Comparison of ENCODE assay signal across 13 cellular contexts in the genomic region with DNA sequence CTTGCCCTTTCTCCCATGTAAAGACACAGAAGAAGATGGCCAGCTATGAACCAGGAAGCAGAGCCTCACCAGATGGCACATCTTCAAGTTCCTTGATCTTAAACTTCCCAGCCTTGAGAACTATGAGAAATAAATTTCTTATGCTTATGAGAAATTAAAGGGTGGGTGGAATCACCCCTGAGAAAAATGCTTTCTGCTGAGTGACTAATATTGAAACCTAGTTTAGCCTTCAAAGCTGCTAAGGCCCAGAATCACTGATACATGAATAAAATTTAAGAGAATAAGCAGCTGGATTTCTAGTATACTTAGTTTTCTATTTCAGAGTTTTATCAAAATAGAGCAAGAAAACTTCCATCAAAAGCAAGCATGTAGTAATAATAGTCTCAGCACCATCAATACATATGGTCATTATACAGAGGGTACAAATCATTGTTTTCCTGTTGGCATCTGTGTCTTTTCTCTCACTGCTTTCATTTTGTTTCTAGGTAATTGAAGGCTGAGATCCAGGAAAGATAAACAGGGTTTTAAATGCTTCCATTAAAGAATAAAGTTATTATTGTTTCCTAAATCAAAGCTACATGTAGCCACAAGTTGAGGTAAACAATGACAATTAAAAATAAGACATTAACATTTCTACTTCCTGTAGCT. TPM values are rescaled to one million over a fixed set of nuclear protein-coding genes. Genes with fewer than 3 reads are reported as not detected.
A peak's percentile ranks its signal among the peaks of the same experiment; 100 is the strongest.
DNase-seq lines count a peak whose midpoint lies in the region; ATAC-seq, FAIRE-seq and TF ChIP-seq lines count a peak whose summit lies in the region.
"Had no signal": no experiment of that assay in that cellular context is flagged by ENCODE, and none has a peak within 500 bp of the region (broad histone marks: within the 10 kb centered on the region; RNA-seq: fewer than 3 reads in every experiment).

No MANE protein-coding gene starts in this region.

- BruUV-seq in endothelial cell of umbilical vein (replicated peaks; lab: Mats Ljungman, UMichigan), result no TSS peak

- H3K9me3 ChIP-seq in endothelial cell of umbilical vein (replicated peaks; ENCODE audit: control insufficient read depth, insufficient read depth, low read length) (no peaks in the 10 kb centered on the region), right lobe of liver (no peaks in the 10 kb centered on the region), upper lobe of left lung (no peaks in the 10 kb centered on the region)
- H3K9me3 ChIP-seq: stomach had no signal

- no peak overlapping the region for H3K9ac ChIP-seq in endothelial cell of umbilical vein (replicated peaks; ENCODE audit: extremely low read depth, insufficient read depth, low read length)

- CTCF ChIA-PET in endothelial cell of umbilical vein (lab: Charles Lee), result interaction anchor here (1.1 to 1.5 kb wide), 2 partner anchors 54 to 115 kb away, joined by 3 to 6 read pairs; no protein-coding TSS in a partner anchor

- no peak for TF ChIP-seq CTCF in endothelial cell of umbilical vein (IDR thresholded peaks at IDR 0.05; ENCODE audit: extremely low read depth in 1 of 2, insufficient read depth in 1 of 2, low read depth in 1 of 2, low read length in 2 of 2)
- no peak for TF ChIP-seq CTCF in right lobe of liver (IDR thresholded peaks at IDR 0.05)
- no peak for TF ChIP-seq CTCF in upper lobe of left lung (IDR thresholded peaks at IDR 0.05)

- POLR2A ChIA-PET in endothelial cell of umbilical vein (lab: Charles Lee), result no interaction called here

- no peak for TF ChIP-seq POLR2A in endothelial cell of umbilical vein (IDR thresholded peaks at IDR 0.05; ENCODE audit: low read depth, low read length)
- no peak for TF ChIP-seq POLR2A in right lobe of liver (IDR thresholded peaks at IDR 0.05)
- no peak for TF ChIP-seq POLR2A in upper lobe of left lung (IDR thresholded peaks at IDR 0.05)

- H3K4me1 ChIP-seq in endothelial cell of umbilical vein (ENCODE audit: control insufficient read depth, extremely low read depth, insufficient read depth, low read length) (no peaks in the 10 kb centered on the region), right lobe of liver (no peaks in the 10 kb centered on the region), upper lobe of left lung (no peaks in the 10 kb centered on the region)
- H3K4me1 ChIP-seq: stomach had no signal

- H3K79me2 ChIP-seq in endothelial cell of umbilical vein (ENCODE audit: control insufficient read depth, insufficient read depth, low read length), result no peaks in the 10 kb centered on the region

- ATAC-seq in GM18870 (IDR thresholded peaks at IDR 0.05; ENCODE audit: unreplicated experiment) (peak; percentile 89), GM21576 (IDR thresholded peaks at IDR 0.05; ENCODE audit: unreplicated experiment) (peak; percentile 87), HG03108 (IDR thresholded peaks at IDR 0.05; ENCODE audit: unreplicated experiment) (peak; percentile 84), right lobe of liver (no peak), upper lobe of left lung (ENCODE audit: low FRiP score in 2 of 2) (no peak)

- no peaks in the 10 kb centered on the region for H3K36me3 ChIP-seq in endothelial cell of umbilical vein (ENCODE audit: control insufficient read depth in 2 of 2, extremely low read depth in 1 of 2, insufficient read depth in 2 of 2, low read length in 2 of 2)
- H3K36me3 ChIP-seq in right lobe of liver, result no peaks in the 10 kb centered on the region
- H3K36me3 ChIP-seq in upper lobe of left lung, result no peaks in the 10 kb centered on the region
- H3K36me3 ChIP-seq: stomach had no signal

- TF ChIP-seq EP300 in upper lobe of left lung (IDR thresholded peaks at IDR 0.05), result no peak

- no peak overlapping the region for H3K27ac ChIP-seq in endothelial cell of umbilical vein (ENCODE audit: insufficient read depth, low read depth, low read length)
- H3K27ac ChIP-seq in right lobe of liver, result no peak overlapping the region
- H3K27ac ChIP-seq in upper lobe of left lung, result no peak overlapping the region
- H3K27ac ChIP-seq: dorsolateral prefrontal cortex, stomach had no signal

- DNase-seq in endothelial cell of umbilical vein (ENCODE audit: low read depth, low spot score), result no peak
- DNase-seq in NK-92 (lab: John Stamatoyannopoulos, UW; ENCODE audit: unreplicated experiment), result no peak
- no peak for DNase-seq in right lobe of liver
- DNase-seq in stimulated activated CD4-positive, alpha-beta T cell treated with anti-CD3 and anti-CD28 coated beads, Interleukin-12 subunit alpha, Interleukin-12 subunit beta, amount 100 ng/mL, for 4 hours, result no peak
- no peak for DNase-seq in upper lobe of left lung
- DNase-seq: activated T-cell treated with anti-CD3 and anti-CD28 coated beads for 4 hours, DND-41, dorsolateral prefrontal cortex, NCI-H1417 treated with DMSO at 0.1 percent for 48 hours, stomach had no signal

- dilution Hi-C loops in endothelial cell of umbilical vein (cut with MboI; ENCODE audit: extremely low pct_ligation_motif_present, low sequenced_read_pairs), result no loop called here

- no peak overlapping the region for H3K4me2 ChIP-seq in endothelial cell of umbilical vein (ENCODE audit: insufficient read depth, low read length)

- H3K4me3 ChIP-seq in endothelial cell of umbilical vein (replicated peaks in 1 of 3; ENCODE audit: insufficient read depth in 1 of 3, low read depth in 1 of 3, low read length in 3 of 3) (no peak overlapping the region), right lobe of liver (no peak overlapping the region), upper lobe of left lung (no peak overlapping the region)
- H3K4me3 ChIP-seq: dorsolateral prefrontal cortex, stomach had no signal

- intact Hi-C loops in endothelial cell of umbilical vein (cut with micrococcal nuclease), result no loop called here
- intact Hi-C loops in right lobe of liver (cut with DNase I), result no loop called here

- H4K20me1 ChIP-seq in endothelial cell of umbilical vein (replicated peaks; ENCODE audit: control insufficient read depth, extremely low read depth, insufficient read depth, low read length), result no peaks in the 10 kb centered on the region

- peak overlapping the region; percentile 51 for H2AFZ ChIP-seq in endothelial cell of umbilical vein (ENCODE audit: low read depth, low read length)

- H3K27me3 ChIP-seq in endothelial cell of umbilical vein (ENCODE audit: control insufficient read depth in 2 of 2, insufficient read depth in 2 of 2, low read length in 2 of 2), result no peaks in the 10 kb centered on the region
- no peaks in the 10 kb centered on the region for H3K27me3 ChIP-seq in right lobe of liver
- H3K27me3 ChIP-seq in upper lobe of left lung, result no peaks in the 10 kb centered on the region
- H3K27me3 ChIP-seq: dorsolateral prefrontal cortex, stomach had no signal

- H3K9me1 ChIP-seq in endothelial cell of umbilical vein (replicated peaks; ENCODE audit: control insufficient read depth, extremely low read depth, insufficient read depth, low read length), result no peaks in the 10 kb centered on the region

- no peak for FAIRE-seq in endothelial cell of umbilical vein (lab: Jason Lieb, UNC)

TF ChIP-seq in endothelial cell of umbilical vein, 7 proteins besides CTCF, POLR2A, EP300 and RAD21:
- TF ChIP-seq MYC (IDR thresholded peaks at IDR 0.05; ENCODE audit: low read depth, low read length), result no peak
- no peak for TF ChIP-seq POLR2AphosphoS5 (IDR thresholded peaks at IDR 0.05; ENCODE audit: insufficient read depth, low read depth, low read length)
- TF ChIP-seq, protein P1, sequence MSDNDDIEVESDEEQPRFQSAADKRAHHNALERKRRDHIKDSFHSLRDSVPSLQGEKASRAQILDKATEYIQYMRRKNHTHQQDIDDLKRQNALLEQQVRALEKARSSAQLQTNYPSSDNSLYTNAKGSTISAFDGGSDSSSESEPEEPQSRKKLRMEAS (IDR thresholded peaks at IDR 0.05; ENCODE audit: insufficient read depth, insufficient read length), result no peak

RNA-seq across cellular contexts. Expression of a gene that starts 53.3 kb away (rescaled TPM):
- total RNA-seq in endothelial cell of umbilical vein, result 123 and 138 TPM in 2 replicates
- polyA plus RNA-seq in endothelial cell of umbilical vein, result 40.6 and 47.4 TPM in 2 replicates
- 59.0 and 66.0 TPM in 2 replicates for polyA plus RNA-seq in endothelial cell of umbilical vein (2011; cell fraction: cytosol; rRNA removed)
- 139 and 148 TPM in 2 replicates for polyA plus RNA-seq in endothelial cell of umbilical vein (2011; cell fraction: nucleus; rRNA removed)
- polyA plus RNA-seq in endothelial cell of umbilical vein (2012), result 148 and 260 TPM in 2 replicates
- 126 and 150 TPM in 2 replicates for polyA minus RNA-seq in endothelial cell of umbilical vein
- polyA minus RNA-seq in endothelial cell of umbilical vein (2011; cell fraction: cytosol; rRNA and poly(A)+ RNA removed), result 0.61 TPM
- polyA minus RNA-seq in endothelial cell of umbilical vein (2011; cell fraction: nucleus; rRNA and poly(A)+ RNA removed), result 65.6 and 71.3 TPM in 2 replicates
- total RNA-seq in right lobe of liver, result 10 to 100 TPM in 1 of 6 experiments, 1 to 10 TPM in 5; 5.7 to 17.6 (median 8.6) TPM
- 10 to 100 TPM in 5 of 6 donors, 1 to 10 TPM in 1; 9.0 to 42.7 (median 26.8) TPM for total RNA-seq in upper lobe of left lung

Comparison
In these comparisons a context has a peak if more than half of its experiments do, and no peak if none do; other contexts are left out.
1. ATAC-seq: peak in GM18870 (single experiment), GM21576 (single experiment) and HG03108 (single experiment); none in right lobe of liver (0 of 4) and upper lobe of left lung (0 of 2).